10 cellular contexts compared by ENCODE assay signal in the genomic region with DNA sequence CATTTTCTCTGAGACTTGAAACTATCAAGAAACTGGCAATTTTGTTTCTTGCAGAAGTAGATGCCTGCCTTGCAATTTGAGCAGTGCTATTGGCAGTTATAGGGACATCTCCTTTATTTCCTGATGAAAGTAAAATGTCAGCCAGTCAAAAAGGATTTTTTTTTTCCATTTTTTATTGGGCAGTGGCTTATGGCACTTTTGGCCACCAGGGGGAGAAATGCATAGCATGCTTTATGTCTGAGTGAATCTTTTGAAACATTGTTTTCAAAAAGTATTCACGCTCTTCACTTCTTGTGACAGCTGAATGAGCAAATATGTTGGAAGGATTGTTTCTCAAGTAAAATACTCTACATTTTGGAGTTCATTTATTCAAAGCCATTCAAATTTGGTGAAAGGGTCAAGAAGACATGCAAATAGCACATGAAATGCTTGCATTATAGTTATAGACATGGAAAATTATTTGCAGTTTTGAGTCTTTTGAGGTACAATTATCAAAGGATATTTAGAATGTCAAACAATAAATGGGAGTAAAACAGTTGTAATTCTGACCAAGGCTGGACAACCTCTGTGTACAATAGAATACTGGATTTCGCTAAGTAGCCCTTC.
DNase-seq lines count a peak whose midpoint lies in the region; ATAC-seq, FAIRE-seq and TF ChIP-seq lines count a peak whose summit lies in the region.
"Had no signal": no experiment of that assay in that cellular context is flagged by ENCODE, and none has a peak within 500 bp of the region (broad histone marks: within the 10 kb centered on the region; RNA-seq: fewer than 3 reads in every experiment).

No MANE protein-coding gene starts in this region.

- H3K9ac ChIP-seq in GM12878 (ENCODE audit: control insufficient read depth, insufficient read depth, low read length) = no peak overlapping the region
- H3K9ac ChIP-seq: BLaER1 treated with 17β-estradiol and CSF1 and Interleukin-3, amounts not matched to agents 10 nM and 100 nM had no signal

- TF ChIP-seq POLR2A in GM12878 (IDR thresholded peaks at IDR 0.05; ENCODE audit: low read depth, low read length) = no peak

- intact Hi-C loops in GM12878 (cut with micrococcal nuclease; ENCODE audit: unreplicated experiment) (loop anchor here (2.0 to 5.0 kb wide), 2 partner anchors 66 to 503 kb away; no protein-coding TSS in a partner anchor), lower lobe of right lung (cut with DNase I) (no loop called here), sciatic nerve (cut with DNase I) (no loop called here)

- H3K4me3 ChIP-seq in GM12878 (no peak overlapping the region), lower lobe of right lung (no peak overlapping the region)
- H3K4me3 ChIP-seq: BLaER1 treated with 17β-estradiol and CSF1 and Interleukin-3, amounts not matched to agents 10 nM and 100 nM; skin epidermis had no signal

- no peak for TF ChIP-seq EP300 in GM12878 (IDR thresholded peaks at IDR 0.05; ENCODE audit: borderline replicate concordance in 1 of 2, control insufficient read depth in 1 of 2, low read depth in 2 of 2, low read length in 2 of 2)

- POLR2A ChIA-PET in GM12878 (lab: Charles Lee) = no interaction called here

- no peaks in the 10 kb centered on the region for H3K36me3 ChIP-seq in GM12878 (ENCODE audit: control insufficient read depth in 2 of 2, insufficient read depth in 2 of 2, low read length in 1 of 2)
- H3K36me3 ChIP-seq in lower lobe of right lung = no peaks in the 10 kb centered on the region
- H3K36me3 ChIP-seq: BLaER1 treated with 17β-estradiol and CSF1 and Interleukin-3, amounts not matched to agents 10 nM and 100 nM had no signal

- H2AFZ ChIP-seq in GM12878 (ENCODE audit: control insufficient read depth, low read depth, low read length) = no peak overlapping the region

- H3K27me3 ChIP-seq in GM12878 (replicated peaks in 1 of 2; ENCODE audit: control insufficient read depth in 2 of 2, insufficient read depth in 2 of 2, low read length in 1 of 2) (no peaks in the 10 kb centered on the region), lower lobe of right lung (ENCODE audit: low read depth) (no peaks in the 10 kb centered on the region)
- H3K27me3 ChIP-seq: BLaER1 treated with 17β-estradiol and CSF1 and Interleukin-3, amounts not matched to agents 10 nM and 100 nM had no signal

- in situ Hi-C loops in GM12878 (cut with MboI) = no loop called here

- ATAC-seq in GM12878 (peak; percentile 34; the same call in 1 of the 3 replicates), lower lobe of right lung (no peak), sciatic nerve (no peak), HG03442 (IDR thresholded peaks at IDR 0.05; ENCODE audit: unreplicated experiment) (no peak)

- H4K20me1 ChIP-seq in GM12878 (ENCODE audit: control insufficient read depth, insufficient read depth) = no peaks in the 10 kb centered on the region
- H4K20me1 ChIP-seq: BLaER1 treated with 17β-estradiol and CSF1 and Interleukin-3, amounts not matched to agents 10 nM and 100 nM had no signal

- no peaks in the 10 kb centered on the region for H3K79me2 ChIP-seq in GM12878 (ENCODE audit: control insufficient read depth, insufficient read depth, low read length)

- H3K4me2 ChIP-seq in GM12878 (ENCODE audit: control insufficient read depth, insufficient read depth) = no peak overlapping the region
- H3K4me2 ChIP-seq: BLaER1 treated with 17β-estradiol and CSF1 and Interleukin-3, amounts not matched to agents 10 nM and 100 nM had no signal

- no TSS peak for BruUV-seq in GM12878 (replicated peaks; lab: Mats Ljungman, UMichigan)

- H3K4me1 ChIP-seq in GM12878 (ENCODE audit: control insufficient read depth, insufficient read depth, low read length) = no peaks in the 10 kb centered on the region
- no peaks in the 10 kb centered on the region for H3K4me1 ChIP-seq in lower lobe of right lung
- H3K4me1 ChIP-seq: BLaER1 treated with 17β-estradiol and CSF1 and Interleukin-3, amounts not matched to agents 10 nM and 100 nM had no signal

- RAD21 ChIA-PET in GM12878 (lab: Charles Lee; ENCODE audit: unreplicated experiment) = interaction anchor here (1.4 kb wide), 2 partner anchors 59 to 64 kb away, joined by 3 to 6 read pairs; no protein-coding TSS in a partner anchor

- TF ChIP-seq RAD21 in GM12878 (IDR thresholded peaks at IDR 0.05; ENCODE audit: insufficient read depth, low read depth, low read length) = peak; percentile 41; the same call in 1 of the 2 replicates

- peak; percentile 18 to 31 for DNase-seq in NCI-H187 (lab: John Stamatoyannopoulos, UW)
- no peak for DNase-seq in NCI-H187 treated with DMSO at 0.1 percent for 48 hours (lab: John Stamatoyannopoulos, UW)
- peak; percentile 48 for DNase-seq in M059J (ENCODE audit: low read depth)
- DNase-seq in GM12878 (ENCODE audit: low read depth, low spot score) = no peak
- no peak for DNase-seq in lower lobe of right lung
- no peak for DNase-seq in sciatic nerve (ENCODE audit: low spot score)
- DNase-seq in activated T-cell treated with anti-CD3 and anti-CD28 coated beads, Interleukin-2, amount 50 U/mL, for 48 hours = no peak

- SMC1A ChIA-PET in GM12878 (lab: Charles Lee; ENCODE audit: uncharacterized antibody, unreplicated experiment) = interaction anchor here (1.5 kb wide), 1 partner anchor 17 kb away, joined by 6 read pairs; no protein-coding TSS in a partner anchor

- TF ChIP-seq CTCF in GM12878 (IDR thresholded peaks at IDR 0.05 in 2 of 3, conservative IDR thresholded peaks at IDR 0.05 in 1 of 3; ENCODE audit: control insufficient read depth in 2 of 3, extremely low read depth in 1 of 3, insufficient read depth in 1 of 3, low read depth in 3 of 3, low read length in 3 of 3) (peak; percentile 38 to 47 (median 40); a peak in 4 of 6 replicates), lower lobe of right lung (IDR thresholded peaks at IDR 0.05) (peak; percentile 48)

- no peak for FAIRE-seq in GM12878 (lab: Jason Lieb, UNC)

- 5% methylated on average over 2 of the region's 2 CpGs for WGBS in GM12878 (ENCODE audit: insufficient coverage, insufficient replicate concordance, low lambda C conversion rate, missing lambda C conversion rate)

- H3K9me3 ChIP-seq in GM12878 (replicated peaks; ENCODE audit: control insufficient read depth, insufficient read depth, low read length) (no peaks in the 10 kb centered on the region), lower lobe of right lung (no peaks in the 10 kb centered on the region)

- CTCF ChIA-PET in GM12878 (lab: Yijun Ruan, JAX) = interaction anchor here (1.1 to 1.6 kb wide), 2 partner anchors 18 to 21 kb away, joined by 4 to 5 read pairs; no protein-coding TSS in a partner anchor

- H3K27ac ChIP-seq in GM12878 (ENCODE audit: control insufficient read depth, insufficient read depth) = no peak overlapping the region
- no peak overlapping the region for H3K27ac ChIP-seq in lower lobe of right lung
- H3K27ac ChIP-seq: BLaER1 treated with 17β-estradiol and CSF1 and Interleukin-3, amounts not matched to agents 10 nM and 100 nM; skin epidermis had no signal

TF ChIP-seq in GM12878, 131 proteins besides CTCF, POLR2A, EP300 and RAD21:
- TF ChIP-seq POU2F2 (IDR thresholded peaks at IDR 0.05; ENCODE audit: borderline replicate concordance, low read depth, low read length) (no peak), MEF2A (IDR thresholded peaks at IDR 0.05; ENCODE audit: insufficient read depth, low read depth, low read length) (no peak), SIX5 (IDR thresholded peaks at IDR 0.05; ENCODE audit: low read depth, low read length, severe bottlenecking) (no peak), SMC3 (IDR thresholded peaks at IDR 0.05; ENCODE audit: borderline replicate concordance, low read length) (peak; percentile 58; the same call in 1 of the 2 replicates)

Comparison
In these comparisons a context has a peak if more than half of its experiments do, and no peak if none do; other contexts are left out.
1. DNase-seq: peak in NCI-H187 (2 of 2) and M059J (single experiment); none in NCI-H187 treated with DMSO at 0.1 percent for 48 hours (single experiment), GM12878 (single experiment), lower lobe of right lung (single experiment), sciatic nerve (single experiment) and activated T-cell treated with anti-CD3 and anti-CD28 coated beads, Interleukin-2, amount 50 U/mL, for 48 hours (0 of 2).